ENCODE assay signal across 6 cellular contexts in the genomic region with DNA sequence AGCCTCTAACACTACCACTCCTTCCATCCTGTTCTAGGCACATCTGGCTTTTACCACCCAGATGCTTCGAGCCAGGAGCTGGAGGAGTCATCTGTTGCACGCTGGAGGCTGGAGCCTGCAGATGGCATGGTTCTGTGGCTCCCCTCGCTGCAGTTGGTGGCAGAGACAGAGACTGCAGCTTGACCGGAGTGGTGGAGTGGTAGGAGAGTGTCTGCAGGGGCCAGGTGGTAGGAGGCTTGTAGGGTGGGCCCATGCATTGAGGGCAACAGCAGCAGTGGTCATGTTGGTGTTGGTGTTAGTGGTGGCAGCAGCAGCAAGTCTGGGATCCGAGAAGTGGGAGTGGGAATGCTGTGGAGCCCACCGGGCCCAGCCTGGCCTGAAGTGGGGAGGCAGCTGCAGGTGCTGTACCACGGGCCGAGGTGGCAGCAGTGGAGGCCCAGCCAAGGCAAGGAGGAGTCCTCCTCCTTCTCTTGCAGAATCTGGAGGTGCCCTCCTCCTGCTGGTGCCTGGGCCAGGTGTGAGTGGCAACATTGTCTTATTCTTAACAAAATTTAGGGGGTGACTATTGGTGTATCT.
DNase-seq lines count a peak whose midpoint lies in the region; ATAC-seq, FAIRE-seq and TF ChIP-seq lines count a peak whose summit lies in the region.
"Not testable (repeated sequence)": the region's sequence is repeated elsewhere in the genome, so short reads cannot be mapped to it uniquely, and the experiment has no call there.

No MANE protein-coding gene starts in this region.

- H3K9ac ChIP-seq in OCI-LY1 (ENCODE audit: low read length) = peak overlapping the region; percentile 21; the same call in 1 of the 2 replicates

- H3K27me3 ChIP-seq in OCI-LY1 (ENCODE audit: insufficient read depth, low read length); bronchial epithelial cell (ENCODE audit: control insufficient read depth, insufficient read depth, low read length); upper lobe of right lung; aorta (ENCODE audit: control insufficient read depth in 1 of 2, insufficient read depth in 2 of 2, low read length in 1 of 2): not testable (repeated sequence)

- not testable (repeated sequence) for H3K9me2 ChIP-seq in OCI-LY1 (ENCODE audit: low read depth, low read length)

- H3K27ac ChIP-seq in OCI-LY1 (ENCODE audit: low read depth, low read length, poor library complexity, severe bottlenecking) = peak overlapping the region; percentile 15
- H3K27ac ChIP-seq in upper lobe of right lung; aorta (ENCODE audit: low read depth in 1 of 2, low read length in 2 of 2): not testable (repeated sequence)

- H3K4me1 Mint-ChIP-seq in stimulated activated effector memory CD8-positive, alpha-beta T cell treated with anti-CD3 and anti-CD28 coated beads, Interleukin-12 subunit alpha, Interleukin-12 subunit beta, amount 100 ng/mL, for 72 hours = not testable (repeated sequence)

- ATAC-seq in stimulated activated effector memory CD8-positive, alpha-beta T cell treated with anti-CD3 and anti-CD28 coated beads, Interleukin-12 subunit alpha, Interleukin-12 subunit beta, amount 100 ng/mL, for 72 hours = peak; percentile 8
- ATAC-seq in upper lobe of right lung (peak; percentile 21), aorta (ENCODE audit: low FRiP score) (peak; percentile 36)

- not testable (repeated sequence) for H3K4me3 Mint-ChIP-seq in stimulated activated effector memory CD8-positive, alpha-beta T cell treated with anti-CD3 and anti-CD28 coated beads, Interleukin-12 subunit alpha, Interleukin-12 subunit beta, amount 100 ng/mL, for 72 hours

- H3F3A ChIP-seq in OCI-LY1 (ENCODE audit: insufficient read depth, low read length) = not testable (repeated sequence)

- not testable (repeated sequence) for H3K27ac Mint-ChIP-seq in stimulated activated effector memory CD8-positive, alpha-beta T cell treated with anti-CD3 and anti-CD28 coated beads, Interleukin-12 subunit alpha, Interleukin-12 subunit beta, amount 100 ng/mL, for 72 hours

- DNase-seq in H4 (ENCODE audit: low spot score) = peak; percentile 2
- DNase-seq in bronchial epithelial cell (ENCODE audit: low read depth); stimulated activated effector memory CD8-positive, alpha-beta T cell treated with anti-CD3 and anti-CD28 coated beads, Interleukin-12 subunit alpha, Interleukin-12 subunit beta, amount 100 ng/mL, for 72 hours (ENCODE audit: low spot score in 2 of 2); upper lobe of right lung; aorta: not testable (repeated sequence)

- not testable (repeated sequence) for TF ChIP-seq CTCF in OCI-LY1 (IDR thresholded peaks at IDR 0.05; ENCODE audit: low read length); bronchial epithelial cell (IDR thresholded peaks at IDR 0.05; ENCODE audit: insufficient read depth, low read length, severe bottlenecking); upper lobe of right lung (IDR thresholded peaks at IDR 0.05)

- H4K20me1 ChIP-seq in OCI-LY1 (ENCODE audit: insufficient read depth, low read length) = not testable (repeated sequence)

- peak overlapping the region; percentile 28; the same call in 1 of the 2 replicates for H3K4me2 ChIP-seq in OCI-LY1 (ENCODE audit: low read length)

- FAIRE-seq in bronchial epithelial cell (lab: Jason Lieb, UNC) = peak; percentile 99

- intact Hi-C loops in upper lobe of right lung (cut with DNase I); aorta (cut with DNase I): not testable (repeated sequence)

- WGBS in aorta, 2 donors = 71 to 83% methylated on average over 8 of the region's 8 CpGs

- H3K9me3 ChIP-seq in OCI-LY1 (ENCODE audit: low read length); upper lobe of right lung; aorta (ENCODE audit: control insufficient read depth, low read length): not testable (repeated sequence)

- H3K36me3 Mint-ChIP-seq in stimulated activated effector memory CD8-positive, alpha-beta T cell treated with anti-CD3 and anti-CD28 coated beads, Interleukin-12 subunit alpha, Interleukin-12 subunit beta, amount 100 ng/mL, for 72 hours = not testable (repeated sequence)

- peaks cover 43% of the 10 kb centered on the region for H3K4me1 ChIP-seq in OCI-LY1 (ENCODE audit: insufficient read depth, low read length, severe bottlenecking)
- H3K4me1 ChIP-seq in upper lobe of right lung; aorta (ENCODE audit: control insufficient read depth in 1 of 2, insufficient read depth in 2 of 2, low read length in 2 of 2): not testable (repeated sequence)

- H3K79me2 ChIP-seq in OCI-LY1 (ENCODE audit: insufficient read depth, low read length) = not testable (repeated sequence)

- H3K9me3 Mint-ChIP-seq in stimulated activated effector memory CD8-positive, alpha-beta T cell treated with anti-CD3 and anti-CD28 coated beads, Interleukin-12 subunit alpha, Interleukin-12 subunit beta, amount 100 ng/mL, for 72 hours = not testable (repeated sequence)

- H2AFZ ChIP-seq in OCI-LY1 (ENCODE audit: low read length) = not testable (repeated sequence)

- peak overlapping the region; percentile 37 for H3K4me3 ChIP-seq in OCI-LY1 (ENCODE audit: low read depth, low read length, poor library complexity, severe bottlenecking)
- not testable (repeated sequence) for H3K4me3 ChIP-seq in bronchial epithelial cell (ENCODE audit: low read depth, low read length); upper lobe of right lung; aorta (ENCODE audit: low read length in 2 of 2)

- not testable (repeated sequence) for H3K36me3 ChIP-seq in OCI-LY1 (ENCODE audit: insufficient read depth, low read length); bronchial epithelial cell (ENCODE audit: control insufficient read depth, insufficient read depth, low read length); upper lobe of right lung; aorta (ENCODE audit: control insufficient read depth in 1 of 2, insufficient read depth in 2 of 2, low read length in 1 of 2)
